ENCODE assay signal across 31 cellular contexts in the genomic region with DNA sequence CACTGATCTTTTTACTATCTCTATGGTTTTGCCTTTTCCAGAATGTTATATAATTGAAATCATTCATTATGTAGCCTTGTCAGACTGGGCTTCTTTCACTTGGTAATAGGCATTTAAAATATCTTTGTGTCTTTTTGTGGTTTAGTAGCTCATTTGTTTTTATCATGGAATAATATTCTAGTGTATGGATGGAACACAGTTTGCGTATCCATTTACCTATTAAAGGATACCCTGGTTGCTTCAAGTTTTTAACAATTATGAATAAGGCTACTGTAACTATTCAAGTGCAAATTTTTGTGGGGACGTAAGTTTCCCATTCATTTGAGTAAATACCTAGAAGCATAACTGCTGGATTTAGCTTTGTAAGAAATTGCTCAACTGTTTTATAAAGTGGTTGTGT.
"Had no signal": no experiment of that assay in that cellular context is flagged by ENCODE, and none has a peak within 500 bp of the region (broad histone marks: within the 10 kb centered on the region; RNA-seq: fewer than 3 reads in every experiment).

No MANE protein-coding gene starts in this region.

- H3K36me3 ChIP-seq: adrenal gland, brain microvascular endothelial cell, breast epithelium had no signal

- H3K9me3 ChIP-seq: adrenal gland, body of pancreas, breast epithelium had no signal

- H3K4me3 ChIP-seq: adrenal gland, body of pancreas, breast epithelium had no signal

- H3K27me3 ChIP-seq: adrenal gland, body of pancreas, brain microvascular endothelial cell, breast epithelium had no signal

- DNase-seq: activated B cell treated with CpG ODN at 0.5 μM for 24 hours; activated CD4-positive, alpha-beta memory T cell treated with anti-CD3 and anti-CD28 coated beads for 36 hours; activated CD4-positive, alpha-beta T cell treated with anti-CD3 and anti-CD28 coated beads for 4 hours; activated CD4-positive, alpha-beta T cell treated with anti-CD3 and anti-CD28 coated beads, Interleukin-2, amount 10 ng/mL, durations not matched to agents 24 days and 14 days; activated CD4-positive, alpha-beta T cell treated with anti-CD3 and anti-CD28 coated beads, Interleukin-2, amount 50 U/mL, for 1 hour; activated CD4-positive, alpha-beta T cell treated with anti-CD3 and anti-CD28 coated beads, Interleukin-2, amount 50 U/mL, for 4 hours; activated CD4-positive, CD25-positive, alpha-beta regulatory T cell treated with anti-CD3 and anti-CD28 coated beads, Interleukin-2, amount 50 U/mL, for 72 hours; activated CD8-positive, alpha-beta memory T cell treated with anti-CD3 and anti-CD28 coated beads, Interleukin-2, amount 50 U/mL, for 4 hours; activated CD8-positive, alpha-beta T cell treated with anti-CD3 and anti-CD28 coated beads for 36 hours; activated effector memory CD4-positive, alpha-beta T cell treated with anti-CD3 and anti-CD28 coated beads, Interleukin-2, amount 50 U/mL, for 16 hours; activated gamma-delta T cell treated with Interleukin-2 at 50 U/mL for 16 hours; activated naive CD4-positive, alpha-beta T cell; activated naive CD4-positive, alpha-beta T cell treated with anti-CD3 and anti-CD28 coated beads for 36 hours; activated naive CD4-positive, alpha-beta T cell treated with anti-CD3 and anti-CD28 coated beads, Interleukin-2, amount 50 U/mL, for 16 hours; activated naive CD8-positive, alpha-beta T cell treated with anti-CD3 and anti-CD28 coated beads for 36 hours; activated T-cell treated with anti-CD3 and anti-CD28 coated beads for 4 hours; activated T-cell treated with anti-CD3 and anti-CD28 coated beads, Interleukin-2, amount 50 U/mL, for 1 hour; activated T-cell treated with anti-CD3 and anti-CD28 coated beads, Interleukin-2, amount 50 U/mL, for 4 hours; activated T-cell treated with anti-CD3 and anti-CD28 coated beads, Interleukin-2, amount 50 U/mL, for 72 hours; adrenal gland; amniotic stem cell; aorta; body of pancreas; brain microvascular endothelial cell; central memory CD4-positive, alpha-beta T cell; T-helper 2 cell; T-helper 9 cell had no signal

- ATAC-seq: activated CD8-positive, alpha-beta T cell treated with anti-CD3 and anti-CD28 coated beads for 36 hours; activated naive CD4-positive, alpha-beta T cell treated with anti-CD3 and anti-CD28 coated beads, Interleukin-2, amount 50 U/mL, for 72 hours; activated T-cell treated with anti-CD3 and anti-CD28 coated beads, Interleukin-2, amount 50 U/mL, for 4 hours; activated T-cell treated with anti-CD3 and anti-CD28 coated beads, Interleukin-2, amount 50 U/mL, for 72 hours; activated T-helper 17 cell treated with anti-CD3 and anti-CD28 coated beads, Interleukin-2, amount 50 U/mL, for 72 hours; body of pancreas had no signal

- H3K4me1 ChIP-seq: adrenal gland, body of pancreas, breast epithelium had no signal

- H3K27ac ChIP-seq: adrenal gland, body of pancreas, brain microvascular endothelial cell, breast epithelium, VCaP had no signal
